ENCODE assay signal across 8 cellular contexts in genomic region chr6:27479319-27480182, GRCh38. TPM values are rescaled to one million over a fixed set of nuclear protein-coding genes. Genes with fewer than 3 reads are reported as not detected.
DNase-seq lines count a peak whose midpoint lies in the region; ATAC-seq, FAIRE-seq and TF ChIP-seq lines count a peak whose summit lies in the region.

No MANE protein-coding gene starts in this region.

- H3K4me3 Mint-ChIP-seq in activated B cell treated with CpG ODN at 0.5 μM for 24 hours = no peak overlapping the region

- H3K36me3 ChIP-seq in kidney (ENCODE audit: control insufficient read depth in 1 of 2, insufficient read depth in 2 of 2, low read length in 2 of 2) = no peaks in the 10 kb centered on the region

- H3K4me1 Mint-ChIP-seq in activated B cell treated with CpG ODN at 0.5 μM for 24 hours = peaks cover 9% of the 10 kb centered on the region

- TF ChIP-seq CTCF in AG09309 (IDR thresholded peaks at IDR 0.05; ENCODE audit: control insufficient read depth, insufficient read depth, low read depth, low read length, missing control alignments) (no peak), activated B cell treated with CpG ODN at 0.5 μM for 24 hours (IDR thresholded peaks at IDR 0.05) (no peak), kidney (IDR thresholded peaks at IDR 0.05; ENCODE audit: borderline replicate concordance, extremely low read depth, insufficient read depth) (no peak)

- DNase-seq in AG09309 (ENCODE audit: low read depth) = peak; percentile 90
- peak; percentile 90 for DNase-seq in NCI-H2227 (lab: John Stamatoyannopoulos, UW; ENCODE audit: unreplicated experiment)
- DNase-seq in activated B cell treated with CpG ODN at 0.5 μM for 24 hours = peak; percentile 84
- DNase-seq in central memory CD4-positive, alpha-beta T cell = peak; percentile 89
- peak; percentile 90 for DNase-seq in kidney
- DNase-seq in stimulated activated CD4-positive, alpha-beta T cell treated with anti-CD3 and anti-CD28 coated beads, Interleukin-15, amount 100 ng/mL, for 24 hours = peak; percentile 87

- H3K27ac ChIP-seq in kidney (ENCODE audit: low read depth in 2 of 2, low read length in 2 of 2) = peak overlapping the region; percentile 84 to 94

- POLR2A ChIA-PET in activated B cell treated with CpG ODN at 0.5 μM for 24 hours (lab: Charles Lee) = interaction anchor here (0.5 to 2.1 kb wide), 30 partner anchors 16 to 1473 kb away, joined by 3 to 20 read pairs (median 6); partner anchors contain the start of genes ZKSCAN8 and ZNF391

- ATAC-seq in GM18907 (IDR thresholded peaks at IDR 0.05; ENCODE audit: unreplicated experiment) (peak; percentile 60), HG03108 (IDR thresholded peaks at IDR 0.05; ENCODE audit: unreplicated experiment) (peak; percentile 48), activated B cell treated with CpG ODN at 0.5 μM for 24 hours (ENCODE audit: low read depth) (peak; percentile 76)

- H3K4me3 ChIP-seq in AG09309 (ENCODE audit: control insufficient read depth, low read depth, low read length) (peak overlapping the region; percentile 55), kidney (ENCODE audit: low read length in 2 of 2) (peak overlapping the region; percentile 87 to 91)

- no peaks in the 10 kb centered on the region for H3K36me3 Mint-ChIP-seq in activated B cell treated with CpG ODN at 0.5 μM for 24 hours (ENCODE audit: low read depth)

- peak; percentile 83 for FAIRE-seq in kidney (lab: Jason Lieb, UNC)

- H3K9me3 ChIP-seq in kidney (ENCODE audit: control insufficient read depth in 1 of 2, low read length in 2 of 2) = no peaks in the 10 kb centered on the region

- CTCF ChIA-PET in activated B cell treated with CpG ODN at 0.5 μM for 24 hours (lab: Charles Lee) = interaction anchor here (0.7 to 1.9 kb wide), 4 partner anchors 39 to 416 kb away, joined by 3 to 13 read pairs (median 5); no protein-coding TSS in a partner anchor

- no peaks in the 10 kb centered on the region for H3K27me3 Mint-ChIP-seq in activated B cell treated with CpG ODN at 0.5 μM for 24 hours

- H3K4me1 ChIP-seq in kidney (ENCODE audit: control insufficient read depth in 1 of 2, insufficient read depth in 1 of 2, low read depth in 1 of 2, low read length in 2 of 2) = peaks cover 0 to 4% of the 10 kb centered on the region in 2 donors

- H3K9ac ChIP-seq in kidney (ENCODE audit: low read length in 2 of 2) = peak overlapping the region; percentile 83 to 96

- no peaks in the 10 kb centered on the region for H3K9me3 Mint-ChIP-seq in activated B cell treated with CpG ODN at 0.5 μM for 24 hours

- intact Hi-C loops in activated B cell treated with CpG ODN at 0.5 μM for 24 hours (cut with micrococcal nuclease) (loop anchor here (1.0 to 10.0 kb wide), 21 partner anchors 16 to 1503 kb away; partner anchors contain the start of genes ABT1, POM121L2, ZNF391 and ZSCAN31), kidney (cut with DNase I) (no loop called here)

- H3K27ac Mint-ChIP-seq in activated B cell treated with CpG ODN at 0.5 μM for 24 hours = no peak overlapping the region

RNA-seq across cellular contexts. Expression of gene ZNF184, which starts 6.6 kb away (rescaled TPM):
- total RNA-seq in activated B cell treated with CpG ODN at 0.5 μM for 24 hours (8.1 and 8.6 TPM in 2 replicates), kidney (8.0 TPM)
- polyA plus RNA-seq in kidney (ENCODE audit: insufficient read depth, low read depth, low replicate concordance) = 4.4 TPM

Comparison
In these comparisons a context has a peak if more than half of its experiments do, and no peak if none do; other contexts are left out.
1. Peak in every context shown above with its lines: DNase-seq, ATAC-seq, H3K4me3 ChIP-seq and H3K27ac ChIP-seq.